Comparison of ENCODE assay signal across 8 cellular contexts in the genomic region with DNA sequence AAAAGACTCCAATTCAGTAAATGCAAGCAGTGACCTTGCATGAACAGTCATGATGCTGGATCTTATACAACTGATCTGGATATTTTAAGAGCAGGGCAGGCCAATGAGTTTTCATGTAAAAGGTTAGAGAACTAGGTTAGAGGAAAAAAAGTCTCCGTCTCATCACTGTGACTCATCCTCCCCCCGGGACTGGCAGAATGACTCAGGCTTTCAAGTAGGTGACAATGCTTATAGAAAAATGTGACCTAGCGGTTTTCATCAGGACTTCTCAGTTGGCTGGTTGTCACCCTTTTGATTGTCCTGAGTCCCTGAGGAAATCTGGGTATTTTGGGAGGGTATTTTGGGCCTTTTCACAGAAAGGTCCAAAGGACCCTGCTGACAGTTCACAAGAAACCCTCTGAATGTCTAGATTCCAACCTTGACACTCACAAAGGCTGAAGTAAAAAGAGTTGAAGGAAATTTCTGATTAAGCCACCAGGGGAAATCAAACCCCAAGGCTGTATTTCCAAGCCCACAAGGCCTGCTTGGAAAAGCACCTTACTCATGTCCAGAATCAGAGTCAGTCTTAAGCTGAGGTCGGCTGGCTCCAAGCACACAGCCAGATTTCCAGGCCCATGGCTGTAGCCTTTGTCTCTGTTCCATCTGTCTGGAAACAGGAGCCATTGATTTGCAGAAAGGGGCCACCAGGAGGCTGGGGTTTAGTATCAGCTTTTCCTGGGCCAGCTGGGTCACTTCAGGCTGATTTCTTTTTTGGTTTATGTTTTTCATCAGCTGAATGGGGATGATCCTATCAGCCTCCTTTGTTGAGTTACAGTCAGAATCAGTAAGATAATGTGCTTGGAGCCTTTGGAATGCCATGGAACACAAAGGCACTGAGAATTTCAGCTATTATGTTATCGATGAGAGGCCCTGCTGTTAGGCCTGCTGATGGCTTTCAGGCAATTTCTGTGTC.
DNase-seq lines count a peak whose midpoint lies in the region; ATAC-seq and TF ChIP-seq lines count a peak whose summit lies in the region.

No MANE protein-coding gene starts in this region.

- CTCF ChIA-PET in activated CD4-positive, alpha-beta memory T cell treated with anti-CD3 and anti-CD28 coated beads, Interleukin-2, amount 10 ng/mL, durations not matched to agents 7 days and 5 days (lab: Charles Lee), result no interaction called here

- no peaks in the 10 kb centered on the region for H3K36me3 ChIP-seq in right atrium auricular region

- no peaks in the 10 kb centered on the region for H3K9me3 ChIP-seq in right atrium auricular region

- peak overlapping the region; percentile 50 to 57 for H3K27ac ChIP-seq in right atrium auricular region

- H3K9me3 Mint-ChIP-seq in activated CD4-positive, alpha-beta memory T cell treated with anti-CD3 and anti-CD28 coated beads, Interleukin-2, amount 10 ng/mL, durations not matched to agents 7 days and 5 days, result no peaks in the 10 kb centered on the region

- peak; percentile 96 for DNase-seq in EH (ENCODE audit: low read depth)
- peak; percentile 21 for DNase-seq in activated CD4-positive, alpha-beta memory T cell treated with anti-CD3 and anti-CD28 coated beads, Interleukin-2, amount 10 ng/mL, durations not matched to agents 7 days and 5 days
- peak; percentile 87 for DNase-seq in right atrium auricular region (ENCODE audit: low spot score)
- DNase-seq in stimulated activated CD4-positive, alpha-beta T cell treated with anti-CD3 and anti-CD28 coated beads, Interleukin-4, amount 100 ng/mL, for 48 hours (ENCODE audit: low read depth in 2 of 2), result peak; percentile 11 to 20
- DNase-seq in NCI-H2107 treated with DMSO at 0.1 percent for 48 hours (lab: John Stamatoyannopoulos, UW; ENCODE audit: unreplicated experiment), result no peak
- DNase-seq in NCI-H1417 (lab: John Stamatoyannopoulos, UW), result no peak

- H3K4me3 ChIP-seq in right atrium auricular region, result no peak overlapping the region

- ATAC-seq in GM21367 (IDR thresholded peaks at IDR 0.05; ENCODE audit: unreplicated experiment) (peak; percentile 72), HG03558 (IDR thresholded peaks at IDR 0.05; ENCODE audit: extremely low read depth, unreplicated experiment) (peak; percentile 84)

- H3K27me3 Mint-ChIP-seq in activated CD4-positive, alpha-beta memory T cell treated with anti-CD3 and anti-CD28 coated beads, Interleukin-2, amount 10 ng/mL, durations not matched to agents 7 days and 5 days, result peaks cover 9% of the 10 kb centered on the region

- POLR2A ChIA-PET in activated CD4-positive, alpha-beta memory T cell treated with anti-CD3 and anti-CD28 coated beads, Interleukin-2, amount 10 ng/mL, durations not matched to agents 7 days and 5 days (lab: Charles Lee), result no interaction called here

- H3K27me3 ChIP-seq in right atrium auricular region, result no peaks in the 10 kb centered on the region

- H3K4me1 ChIP-seq in right atrium auricular region, result peaks cover 0 to 14% of the 10 kb centered on the region in 2 donors

- H3K36me3 Mint-ChIP-seq in activated CD4-positive, alpha-beta memory T cell treated with anti-CD3 and anti-CD28 coated beads, Interleukin-2, amount 10 ng/mL, durations not matched to agents 7 days and 5 days (ENCODE audit: low read depth), result no peaks in the 10 kb centered on the region

- H3K27ac Mint-ChIP-seq in activated CD4-positive, alpha-beta memory T cell treated with anti-CD3 and anti-CD28 coated beads, Interleukin-2, amount 10 ng/mL, durations not matched to agents 7 days and 5 days, result no peak overlapping the region

- peaks cover 4% of the 10 kb centered on the region for H3K4me1 Mint-ChIP-seq in activated CD4-positive, alpha-beta memory T cell treated with anti-CD3 and anti-CD28 coated beads, Interleukin-2, amount 10 ng/mL, durations not matched to agents 7 days and 5 days

- peak in 1 of 2 donors; percentile 24 for TF ChIP-seq CTCF in right atrium auricular region (IDR thresholded peaks at IDR 0.05)

- no peak overlapping the region for H3K4me3 Mint-ChIP-seq in activated CD4-positive, alpha-beta memory T cell treated with anti-CD3 and anti-CD28 coated beads, Interleukin-2, amount 10 ng/mL, durations not matched to agents 7 days and 5 days

Comparison
In these comparisons a context has a peak if more than half of its experiments do, and no peak if none do; other contexts are left out.
1. DNase-seq: peak in EH (single experiment), activated CD4-positive, alpha-beta memory T cell treated with anti-CD3 and anti-CD28 coated beads, Interleukin-2, amount 10 ng/mL, durations not matched to agents 7 days and 5 days (single experiment), right atrium auricular region (single experiment) and stimulated activated CD4-positive, alpha-beta T cell treated with anti-CD3 and anti-CD28 coated beads, Interleukin-4, amount 100 ng/mL, for 48 hours (2 of 2); none in NCI-H2107 treated with DMSO at 0.1 percent for 48 hours (single experiment) and NCI-H1417 (0 of 3).